8 cellular contexts compared by ENCODE assay signal in the genomic region with DNA sequence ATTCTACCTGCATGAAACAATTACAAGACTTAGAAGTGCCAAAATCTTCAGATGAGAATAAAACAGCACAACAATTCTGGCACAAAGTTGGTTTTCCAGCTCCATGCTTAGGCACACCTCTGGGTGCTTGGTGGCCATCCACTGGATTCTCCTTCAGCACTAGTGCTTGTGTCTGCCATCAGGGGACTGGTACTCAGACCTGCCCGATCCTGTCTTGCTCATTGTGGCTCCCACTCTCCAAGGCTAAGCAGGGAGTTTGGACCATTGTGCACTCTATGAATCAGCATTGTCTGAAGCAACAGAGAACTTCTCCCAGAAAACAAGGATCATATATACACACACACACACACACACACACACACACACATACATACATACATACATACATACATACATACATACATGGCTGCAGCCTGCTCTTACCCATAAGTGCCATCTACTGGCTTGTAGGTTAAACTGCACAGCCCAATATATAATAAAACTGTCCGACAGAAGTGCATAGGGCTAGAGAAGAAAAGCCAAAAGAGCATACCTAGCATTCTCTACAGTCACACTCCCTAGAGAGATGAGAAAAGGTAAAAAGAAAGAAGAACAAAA.
DNase-seq lines count a peak whose midpoint lies in the region; ATAC-seq and TF ChIP-seq lines count a peak whose summit lies in the region.

No MANE protein-coding gene starts in this region.

- in situ Hi-C loops in G401 (cut with HindIII; ENCODE audit: low sequenced_read_pairs), result no loop called here

- TF ChIP-seq CTCF in OCI-LY3 (IDR thresholded peaks at IDR 0.05; ENCODE audit: low read depth, low read length), result peak; percentile 75

- H3K27me3 ChIP-seq in OCI-LY3 (ENCODE audit: low read depth, low read length), result 0 out of 2 replicates have a peak, but pooled peaks cover 3% of the 10 kb centered on the region

- no peak overlapping the region for H3K4me2 ChIP-seq in OCI-LY3 (ENCODE audit: low read length)

- H2AFZ ChIP-seq in OCI-LY3 (ENCODE audit: low read depth, low read length), result no peak overlapping the region

- no peaks in the 10 kb centered on the region for H3K4me1 ChIP-seq in OCI-LY3 (ENCODE audit: low read length)

- no peaks in the 10 kb centered on the region for H3K36me3 ChIP-seq in OCI-LY3 (replicated peaks; ENCODE audit: low read depth, low read length)

- H4K20me1 ChIP-seq in OCI-LY3 (ENCODE audit: insufficient read depth, low read length), result no peaks in the 10 kb centered on the region

- no peaks in the 10 kb centered on the region for H3K79me2 ChIP-seq in OCI-LY3 (ENCODE audit: low read length)

- H3K4me1 Mint-ChIP-seq in stimulated activated memory B cell treated with anti-CD40 and anti-IgM and Interleukin-4, amounts not matched to agents 10 μg/mL and 1 μg/mL and 100 μg/mL, for 72 hours, result no peaks in the 10 kb centered on the region

- no peaks in the 10 kb centered on the region for H3K9me3 ChIP-seq in OCI-LY3 (ENCODE audit: insufficient read depth, low read length)

- no peak overlapping the region for H3K9ac ChIP-seq in OCI-LY3 (ENCODE audit: low read length)

- no peaks in the 10 kb centered on the region for H3K9me3 Mint-ChIP-seq in stimulated activated memory B cell treated with anti-CD40 and anti-IgM and Interleukin-4, amounts not matched to agents 10 μg/mL and 1 μg/mL and 100 μg/mL, for 72 hours

- no peak overlapping the region for H3K4me3 ChIP-seq in OCI-LY3 (ENCODE audit: low read length)

- DNase-seq in G401 (ENCODE audit: low spot score), result peak; percentile 9
- DNase-seq in stimulated activated CD4-positive, alpha-beta T cell treated with anti-CD3 and anti-CD28 coated beads, Interleukin-15, amount 100 ng/mL, for 24 hours, result no peak

- H3K27me3 Mint-ChIP-seq in stimulated activated memory B cell treated with anti-CD40 and anti-IgM and Interleukin-4, amounts not matched to agents 10 μg/mL and 1 μg/mL and 100 μg/mL, for 72 hours, result peaks cover 9% of the 10 kb centered on the region

- no peak overlapping the region for H3K27ac ChIP-seq in OCI-LY3 (ENCODE audit: low read length)

- H3K4me3 Mint-ChIP-seq in stimulated activated memory B cell treated with anti-CD40 and anti-IgM and Interleukin-4, amounts not matched to agents 10 μg/mL and 1 μg/mL and 100 μg/mL, for 72 hours, result no peak overlapping the region

- ATAC-seq in GM19467 (IDR thresholded peaks at IDR 0.05; ENCODE audit: unreplicated experiment) (peak; percentile 87), HG03469 (IDR thresholded peaks at IDR 0.05; ENCODE audit: unreplicated experiment) (peak; percentile 89), esophagus mucosa (peak; percentile 84), GM21526 (IDR thresholded peaks at IDR 0.05; ENCODE audit: low FRiP score, unreplicated experiment) (no peak)
- ATAC-seq in stimulated activated memory B cell treated with anti-CD40 and anti-IgM and Interleukin-4, amounts not matched to agents 10 μg/mL and 1 μg/mL and 100 μg/mL, for 72 hours, result peak; percentile 31

- no peaks in the 10 kb centered on the region for H3K36me3 Mint-ChIP-seq in stimulated activated memory B cell treated with anti-CD40 and anti-IgM and Interleukin-4, amounts not matched to agents 10 μg/mL and 1 μg/mL and 100 μg/mL, for 72 hours

- no peak overlapping the region for H3K27ac Mint-ChIP-seq in stimulated activated memory B cell treated with anti-CD40 and anti-IgM and Interleukin-4, amounts not matched to agents 10 μg/mL and 1 μg/mL and 100 μg/mL, for 72 hours
